23 cellular contexts compared by ENCODE assay signal in genomic region chr22:27883656-27884350, GRCh38. TPM values are rescaled to one million over a fixed set of nuclear protein-coding genes. Genes with fewer than 3 reads are reported as not detected.
A peak's percentile ranks its signal among the peaks of the same experiment; 100 is the strongest.
DNase-seq lines count a peak whose midpoint lies in the region; ATAC-seq and TF ChIP-seq lines count a peak whose summit lies in the region.
"Had no signal": no experiment of that assay in that cellular context is flagged by ENCODE, and none has a peak within 500 bp of the region (broad histone marks: within the 10 kb centered on the region; RNA-seq: fewer than 3 reads in every experiment).

No MANE protein-coding gene starts in this region.

- intact Hi-C loops in MCF 10A (cut with micrococcal nuclease): no loop called here
- intact Hi-C loops in breast epithelium (cut with DNase I; ENCODE audit: low total_unique reads): loop anchor here (10.0 kb wide), 1 partner anchor 121 kb away; no protein-coding TSS in a partner anchor
- intact Hi-C loops in upper lobe of right lung (cut with DNase I): no loop called here

- H3K4me1 Mint-ChIP-seq in MCF 10A (ENCODE audit: insufficient read depth, unreplicated experiment): peaks cover 40% of the 10 kb centered on the region
- peaks cover 35% of the 10 kb centered on the region for H3K4me1 Mint-ChIP-seq in nephron progenitor cell

- H3K36me3 ChIP-seq in breast epithelium (no peaks in the 10 kb centered on the region), upper lobe of right lung (peaks cover 40% of the 10 kb centered on the region)
- H3K36me3 ChIP-seq: neural progenitor cell had no signal

- BruUV-seq in MCF 10A (replicated peaks; lab: Mats Ljungman, UMichigan): no TSS peak

- no peak for ATAC-seq in HG02571 (IDR thresholded peaks at IDR 0.05; ENCODE audit: unreplicated experiment)
- ATAC-seq in upper lobe of right lung: no peak
- ATAC-seq: left lobe of liver had no signal

- H3K27ac ChIP-seq in breast epithelium: no peak overlapping the region
- no peak overlapping the region for H3K27ac ChIP-seq in upper lobe of right lung
- H3K27ac ChIP-seq: neural progenitor cell, PC-9 had no signal

- no peaks in the 10 kb centered on the region for H3K9me3 Mint-ChIP-seq in MCF 10A (ENCODE audit: unreplicated experiment)
- H3K9me3 Mint-ChIP-seq in nephron progenitor cell: no peaks in the 10 kb centered on the region
- H3K9me3 Mint-ChIP-seq: dendritic cell treated with granulocyte-macrophage colony-stimulating factor and Interleukin-4, amounts not matched to agents 40 ng/mL and 50 ng/mL, for 4 days; neural progenitor cell; T-helper 1 cell treated with Interleukin-12 subunit alpha and Interleukin-12 subunit beta and Interleukin-4 antibody, amounts not matched to agents 30 μg/mL and 1 μg/mL, for 36 hours had no signal

- POLR2A ChIA-PET in MCF 10A (lab: Yijun Ruan, JAX): interaction anchor here (0.7 to 1.3 kb wide), 5 partner anchors 10 to 36 kb away, joined by 3 to 5 read pairs (median 3); partner anchors contain the start of gene PITPNB

- H3K36me3 Mint-ChIP-seq in MCF 10A (ENCODE audit: insufficient read depth, unreplicated experiment) (peaks cover 54% of the 10 kb centered on the region), nephron progenitor cell (ENCODE audit: low read depth) (peaks cover 15% of the 10 kb centered on the region)

- TF ChIP-seq POLR2A in breast epithelium (IDR thresholded peaks at IDR 0.05): no peak

- TF ChIP-seq CTCF in MCF 10A (IDR thresholded peaks at IDR 0.05; ENCODE audit: unreplicated experiment) (no peak), breast epithelium (IDR thresholded peaks at IDR 0.05) (no peak), epithelial cell of esophagus (IDR thresholded peaks at IDR 0.05; ENCODE audit: insufficient read depth, low read depth, low read length, missing control alignments) (no peak), nephron progenitor cell (IDR thresholded peaks at IDR 0.05) (no peak), upper lobe of right lung (IDR thresholded peaks at IDR 0.05) (no peak)

- CTCF ChIA-PET in MCF 10A (lab: Yijun Ruan, JAX): interaction anchor here (0.6 to 2.0 kb wide), 16 partner anchors 9 to 1160 kb away, joined by 3 to 8 read pairs (median 3); partner anchors contain the start of gene PITPNB

- H3K4me3 Mint-ChIP-seq in MCF 10A (ENCODE audit: unreplicated experiment) (no peak overlapping the region), nephron progenitor cell (no peak overlapping the region)
- H3K4me3 Mint-ChIP-seq: dendritic cell treated with granulocyte-macrophage colony-stimulating factor and Interleukin-4, amounts not matched to agents 40 ng/mL and 50 ng/mL, for 4 days; neural progenitor cell; T-helper 1 cell treated with Interleukin-12 subunit alpha and Interleukin-12 subunit beta and Interleukin-4 antibody, amounts not matched to agents 30 μg/mL and 1 μg/mL, for 36 hours had no signal

- H3K27me3 Mint-ChIP-seq in MCF 10A (ENCODE audit: insufficient read depth, unreplicated experiment) (no peaks in the 10 kb centered on the region), nephron progenitor cell (ENCODE audit: low read depth, poor library complexity) (peaks cover 2% of the 10 kb centered on the region)
- H3K27me3 Mint-ChIP-seq: dendritic cell treated with granulocyte-macrophage colony-stimulating factor and Interleukin-4, amounts not matched to agents 40 ng/mL and 50 ng/mL, for 4 days; progenitor cell of endocrine pancreas had no signal

- H3K27ac Mint-ChIP-seq in MCF 10A (ENCODE audit: low read depth, unreplicated experiment): peak overlapping the region; percentile 85
- H3K27ac Mint-ChIP-seq in nephron progenitor cell: peak overlapping the region; percentile 32
- H3K27ac Mint-ChIP-seq: dendritic cell treated with granulocyte-macrophage colony-stimulating factor and Interleukin-4, amounts not matched to agents 40 ng/mL and 50 ng/mL, for 4 days; neural progenitor cell; progenitor cell of endocrine pancreas; T-helper 1 cell treated with Interleukin-12 subunit alpha and Interleukin-12 subunit beta and Interleukin-4 antibody, amounts not matched to agents 30 μg/mL and 1 μg/mL, for 36 hours had no signal

- H3K4me3 ChIP-seq in breast epithelium: no peak overlapping the region
- no peak overlapping the region for H3K4me3 ChIP-seq in epithelial cell of esophagus (ENCODE audit: low read length)
- no peak overlapping the region for H3K4me3 ChIP-seq in upper lobe of right lung
- H3K4me3 ChIP-seq: heart left ventricle, neural progenitor cell, PC-9, thoracic aorta had no signal

- H3K4me1 ChIP-seq in breast epithelium (peaks cover 0 to 9% of the 10 kb centered on the region in 2 donors), upper lobe of right lung (peaks cover 32% of the 10 kb centered on the region)

- DNase-seq in MCF 10A (ENCODE audit: unreplicated experiment): peak; percentile 33
- DNase-seq in breast epithelium (ENCODE audit: low spot score in 2 of 2): no peak
- peak; percentile 34 for DNase-seq in epithelial cell of esophagus (ENCODE audit: low read depth)
- DNase-seq in nephron progenitor cell: no peak
- no peak for DNase-seq in COR-L47 (lab: John Stamatoyannopoulos, UW)
- no peak for DNase-seq in upper lobe of right lung
- no peak for DNase-seq in C1 segment of cervical spinal cord (lab: John Stamatoyannopoulos, UW)
- DNase-seq: activated CD4-positive, alpha-beta T cell treated with anti-CD3 and anti-CD28 coated beads for 48 hours; activated gamma-delta T cell treated with Interleukin-2 at 50 U/mL for 16 hours; DND-41; heart left ventricle; Karpas-422; midbrain; NCI-H187 treated with DMSO at 0.1 percent for 48 hours; NCI-H345; PC-9 had no signal

- H3K27me3 ChIP-seq in breast epithelium: no peaks in the 10 kb centered on the region
- no peaks in the 10 kb centered on the region for H3K27me3 ChIP-seq in upper lobe of right lung
- H3K27me3 ChIP-seq: heart left ventricle, neural progenitor cell had no signal

- H3K9me3 ChIP-seq in breast epithelium (no peaks in the 10 kb centered on the region), upper lobe of right lung (no peaks in the 10 kb centered on the region)
- H3K9me3 ChIP-seq: heart left ventricle, thoracic aorta had no signal

RNA-seq across cellular contexts. Expression of gene PITPNB, which starts 35.3 kb away (rescaled TPM):
- total RNA-seq in MCF 10A (2022) (93.1 and 124 TPM in 2 replicates), breast epithelium (10 to 100 TPM; 41.1 to 49.2 (median 47.5) TPM), upper lobe of right lung (73.8 TPM)

Comparison
In these comparisons a context has a peak if more than half of its experiments do, and no peak if none do; other contexts are left out.
1. DNase-seq: peak in MCF 10A (single experiment) and epithelial cell of esophagus (single experiment); none in breast epithelium (0 of 2), nephron progenitor cell (single experiment), COR-L47 (single experiment), upper lobe of right lung (single experiment) and C1 segment of cervical spinal cord (0 of 14).